Comparison of ENCODE assay signal across 23 cellular contexts in the genomic region with DNA sequence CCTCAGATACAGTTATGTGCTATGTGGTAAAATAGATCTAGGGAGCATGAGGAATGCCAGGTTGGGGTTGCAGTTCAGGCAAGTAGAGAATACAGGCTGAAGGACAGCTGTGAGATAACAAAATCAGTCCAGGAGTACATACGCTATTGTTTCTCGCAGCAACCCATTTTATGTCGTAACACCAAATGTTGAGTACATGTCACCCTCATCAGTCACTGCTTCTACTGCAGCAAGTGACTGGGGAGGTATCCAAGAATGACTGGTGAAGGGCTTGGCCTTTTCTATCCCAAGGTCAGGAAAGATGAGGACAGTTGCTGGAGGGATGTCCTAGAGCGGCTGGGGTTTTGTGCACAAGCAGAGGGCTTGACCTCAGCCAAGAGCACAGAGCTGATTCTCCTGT.
DNase-seq lines count a peak whose midpoint lies in the region; ATAC-seq, FAIRE-seq and TF ChIP-seq lines count a peak whose summit lies in the region.
"Had no signal": no experiment of that assay in that cellular context is flagged by ENCODE, and none has a peak within 500 bp of the region (broad histone marks: within the 10 kb centered on the region; RNA-seq: fewer than 3 reads in every experiment).

No MANE protein-coding gene starts in this region.

- H2BK5ac ChIP-seq in H1 (ENCODE audit: low read depth, low read length): no peak overlapping the region

- peak overlapping the region; percentile 58 for H2BK120ac ChIP-seq in H1 (replicated peaks; ENCODE audit: low read depth, low read length)

- TF ChIP-seq RAD21 in H1 (IDR thresholded peaks at IDR 0.05 in 1 of 2, conservative IDR thresholded peaks at IDR 0.05 in 1 of 2; ENCODE audit: low read depth in 2 of 2, low read length in 2 of 2): no peak

- no peak overlapping the region for H2AFZ ChIP-seq in H1 (ENCODE audit: low read length)
- no peak overlapping the region for H2AFZ ChIP-seq in PC-3 (ENCODE audit: low read length)

- no peaks in the 10 kb centered on the region for H3F3A ChIP-seq in PC-3 (ENCODE audit: low read length, unreplicated experiment)

- H3K4me3 Mint-ChIP-seq in Caco-2 (ENCODE audit: unreplicated experiment): no peak overlapping the region
- H3K4me3 Mint-ChIP-seq: activated naive CD4-positive, alpha-beta T cell treated with anti-CD3 and anti-CD28 coated beads, Interleukin-2, amount 50 U/mL, for 24 hours; natural killer cell treated with Interleukin-12 subunit alpha and Interleukin-12 subunit beta and Interleukin-15 and Interleukin-18, amount 100 ng/mL, for 72 hours had no signal

- H3K4me1 ChIP-seq in Caco-2: no peaks in the 10 kb centered on the region
- peaks cover 0 to 27% (median 11%) of the 10 kb centered on the region in 4 experiments; a peak in 4 of 7 replicates for H3K4me1 ChIP-seq in H1 (replicated peaks in 1 of 4; ENCODE audit: control insufficient read depth in 3 of 4, insufficient read depth in 4 of 4, low read length in 3 of 4)
- peaks cover 10% of the 10 kb centered on the region for H3K4me1 ChIP-seq in lower lobe of right lung
- peaks cover 73 to 75% of the 10 kb centered on the region in 2 donors for H3K4me1 ChIP-seq in gastrocnemius medialis
- peaks cover 11% of the 10 kb centered on the region; the same call in 1 of the 2 replicates for H3K4me1 ChIP-seq in PC-3 (ENCODE audit: insufficient read depth, low read length)

- H4K8ac ChIP-seq in H1 (ENCODE audit: extremely low read depth, insufficient read depth, low read length): no peak overlapping the region

- intact Hi-C loops in Caco-2 (cut with micrococcal nuclease; ENCODE audit: unreplicated experiment) (no loop called here), lower lobe of right lung (cut with DNase I) (no loop called here), gastrocnemius medialis (cut with DNase I; ENCODE audit: low total_unique reads) (loop anchor here (2.0 kb wide), 1 partner anchor 49 kb away; no protein-coding TSS in a partner anchor), PC-3 (cut with micrococcal nuclease) (loop anchor here (10.0 kb wide), 2 partner anchors 77 to 143 kb away; no protein-coding TSS in a partner anchor)

- no peaks in the 10 kb centered on the region for H3K79me1 ChIP-seq in H1 (ENCODE audit: low read depth, low read length)

- no peaks in the 10 kb centered on the region; the same call in 1 of the 2 replicates for H3K23me2 ChIP-seq in H1 (ENCODE audit: low read depth, low read length)

- no peak for DNase-seq in Caco-2
- DNase-seq in H1 (ENCODE audit: low read depth in 1 of 2, low spot score in 2 of 2): no peak
- DNase-seq in lower lobe of right lung: no peak
- peak in 1 of 2 donors; percentile 51 for DNase-seq in gastrocnemius medialis
- DNase-seq in AG08396 (ENCODE audit: low spot score): no peak
- DNase-seq in PC-3: no peak
- DNase-seq in NCI-H1092 treated with DMSO at 0.1 percent for 48 hours (lab: John Stamatoyannopoulos, UW): no peak
- DNase-seq in stimulated activated CD4-positive, alpha-beta T cell treated with anti-CD3 and anti-CD28 coated beads, Interleukin-4, amount 100 ng/mL, for 4 hours: no peak
- DNase-seq: activated CD4-positive, alpha-beta T cell treated with anti-CD3 and anti-CD28 coated beads for 48 hours; DMS79 treated with DMSO at 0.1 percent for 48 hours; effector CD8-positive, alpha-beta T cell; foreskin fibroblast; NCI-H2081 treated with DMSO at 0.1 percent for 48 hours; NCI-H526; right lobe of liver; stimulated activated CD4-positive, alpha-beta T cell treated with anti-CD3 and anti-CD28 coated beads, Interleukin-2, amount 100 ng/mL, for 48 hours; stimulated activated CD8-positive, alpha-beta memory T cell treated with anti-CD3 and anti-CD28 coated beads, Interleukin-4, amount 100 ng/mL, for 48 hours had no signal

- H3K56ac ChIP-seq in H1 (replicated peaks; ENCODE audit: insufficient read length, low read depth, low read length): no peak overlapping the region

- no peak overlapping the region for H4K5ac ChIP-seq in H1 (ENCODE audit: insufficient read length, low read depth, low read length)

- no peak overlapping the region; the same call in 1 of the 2 replicates for H2BK12ac ChIP-seq in H1 (ENCODE audit: low read depth, low read length)

- TF ChIP-seq CTCF in Caco-2 (IDR thresholded peaks at IDR 0.05; ENCODE audit: insufficient read depth in 1 of 2, low read depth in 1 of 2, low read length in 1 of 2, severe bottlenecking in 1 of 2, unreplicated experiment in 1 of 2) (no peak), H1 (IDR thresholded peaks at IDR 0.05; ENCODE audit: control extremely low read depth in 1 of 3, insufficient read depth in 1 of 3, low read depth in 1 of 3, low read length in 3 of 3) (no peak), lower lobe of right lung (IDR thresholded peaks at IDR 0.05) (no peak), gastrocnemius medialis (IDR thresholded peaks at IDR 0.05 in 4 of 5, conservative IDR thresholded peaks at IDR 0.05 in 1 of 5) (no peak), PC-3 (conservative IDR thresholded peaks at IDR 0.05; ENCODE audit: low read depth, low read length) (no peak)

- TF ChIP-seq POLR2A in H1 (IDR thresholded peaks at IDR 0.05; ENCODE audit: control extremely low read depth in 1 of 2, low read depth in 2 of 2, low read length in 2 of 2): no peak
- no peak for TF ChIP-seq POLR2A in gastrocnemius medialis (IDR thresholded peaks at IDR 0.05)

- in situ Hi-C loops in gastrocnemius medialis (cut with MboI; ENCODE audit: low sequenced_read_pairs in 4 of 4): loop anchor here in 1 of 4 donors (10.0 kb wide), 1 partner anchor 123 kb away; no protein-coding TSS in a partner anchor

- H3K27me3 ChIP-seq in Caco-2 (replicated peaks; ENCODE audit: control insufficient read depth, insufficient read depth, low read length) (no peaks in the 10 kb centered on the region), H1 (replicated peaks in 1 of 4; ENCODE audit: control insufficient read depth in 3 of 4, extremely low read depth in 1 of 4, insufficient read depth in 3 of 4, low read length in 3 of 4) (no peaks in the 10 kb centered on the region; a peak in 2 of 7 replicates), lower lobe of right lung (ENCODE audit: low read depth) (peaks cover 5% of the 10 kb centered on the region), gastrocnemius medialis (no peaks in the 10 kb centered on the region), PC-3 (ENCODE audit: low read length) (no peaks in the 10 kb centered on the region)
- H3K27me3 ChIP-seq: right lobe of liver had no signal

- H3K4me2 ChIP-seq in H1 (ENCODE audit: insufficient read depth in 1 of 2, low read depth in 2 of 2, low read length in 2 of 2) (no peak overlapping the region), PC-3 (ENCODE audit: low read length) (no peak overlapping the region)

- no peak overlapping the region for H3K4me3 ChIP-seq in Caco-2 (ENCODE audit: low read depth, low read length)
- H3K4me3 ChIP-seq in H1 (ENCODE audit: extremely low read depth in 1 of 4, insufficient read depth in 2 of 4, low read depth in 3 of 4, low read length in 4 of 4): no peak overlapping the region
- no peak overlapping the region for H3K4me3 ChIP-seq in lower lobe of right lung
- no peak overlapping the region for H3K4me3 ChIP-seq in gastrocnemius medialis
- H3K4me3 ChIP-seq in PC-3 (ENCODE audit: low read length): no peak overlapping the region
- H3K4me3 ChIP-seq: right lobe of liver, SK-N-MC had no signal

- no peaks in the 10 kb centered on the region for H3K9me2 ChIP-seq in PC-3 (replicated peaks; ENCODE audit: low read length)

- H3K23ac ChIP-seq in H1 (ENCODE audit: insufficient read length): no peak overlapping the region

- H3K9me3 Mint-ChIP-seq in Caco-2 (ENCODE audit: unreplicated experiment): no peaks in the 10 kb centered on the region
- H3K9me3 Mint-ChIP-seq: activated naive CD4-positive, alpha-beta T cell treated with anti-CD3 and anti-CD28 coated beads, Interleukin-2, amount 50 U/mL, for 24 hours; natural killer cell treated with Interleukin-12 subunit alpha and Interleukin-12 subunit beta and Interleukin-15 and Interleukin-18, amount 100 ng/mL, for 72 hours had no signal

- BruUV-seq in Caco-2 (replicated peaks; lab: Mats Ljungman, UMichigan) (no TSS peak), PC-3 (replicated peaks; lab: Mats Ljungman, UMichigan) (no TSS peak)

- H3K27me3 Mint-ChIP-seq in Caco-2 (ENCODE audit: insufficient read depth, unreplicated experiment): no peaks in the 10 kb centered on the region

- H3K4ac ChIP-seq in H1 (replicated peaks; ENCODE audit: insufficient read length, low read depth, low read length): no peak overlapping the region

- peak overlapping the region; percentile 41 for H4K91ac ChIP-seq in H1 (replicated peaks; ENCODE audit: insufficient read length, low read length)

- peaks cover 0 to 2% of the 10 kb centered on the region in 2 experiments for H4K20me1 ChIP-seq in H1 (replicated peaks in 1 of 2; ENCODE audit: control insufficient read depth in 1 of 2, insufficient read depth in 2 of 2, low read length in 2 of 2)
- peaks cover 10% of the 10 kb centered on the region; the same call in 1 of the 2 replicates for H4K20me1 ChIP-seq in PC-3 (ENCODE audit: low read length)

- peaks cover 6% of the 10 kb centered on the region for H3K4me1 Mint-ChIP-seq in Caco-2 (ENCODE audit: low read depth, unreplicated experiment)
- H3K4me1 Mint-ChIP-seq: activated naive CD4-positive, alpha-beta T cell treated with anti-CD3 and anti-CD28 coated beads, Interleukin-2, amount 50 U/mL, for 24 hours had no signal

- peak overlapping the region; percentile 38 for H3K27ac Mint-ChIP-seq in Caco-2 (ENCODE audit: unreplicated experiment)
- H3K27ac Mint-ChIP-seq: activated naive CD4-positive, alpha-beta T cell treated with anti-CD3 and anti-CD28 coated beads, Interleukin-2, amount 50 U/mL, for 24 hours; natural killer cell treated with Interleukin-12 subunit alpha and Interleukin-12 subunit beta and Interleukin-15 and Interleukin-18, amount 100 ng/mL, for 72 hours had no signal

- POLR2A ChIA-PET in Caco-2 (lab: Charles Lee): no interaction called here
- POLR2A ChIA-PET in H1 (lab: Charles Lee; ENCODE audit: partially characterized antibody): interaction anchor here (0.8 to 2.4 kb wide), 6 partner anchors 9 to 75 kb away, joined by 3 to 11 read pairs (median 3); no protein-coding TSS in a partner anchor
- POLR2A ChIA-PET in PC-3 (lab: Charles Lee; ENCODE audit: unreplicated experiment): no interaction called here

- H3K14ac ChIP-seq in H1 (ENCODE audit: insufficient read length): no peak overlapping the region

- peak overlapping the region; percentile 14; the same call in 1 of the 2 replicates for H3K18ac ChIP-seq in H1 (ENCODE audit: extremely low read depth, low read length)

- peak overlapping the region; percentile 92 for H2BK15ac ChIP-seq in H1 (ENCODE audit: low read length)

- CTCF ChIA-PET in Caco-2 (lab: Charles Lee): interaction anchor here (0.7 kb wide), 1 partner anchor 1189 kb away, joined by 3 read pairs; the partner anchor contains the start of gene MFAP3L
- CTCF ChIA-PET in H1 (lab: Charles Lee; ENCODE audit: partially characterized antibody): interaction anchor here (0.7 to 1.7 kb wide), 6 partner anchors 9 to 113 kb away, joined by 3 to 6 read pairs (median 3); no protein-coding TSS in a partner anchor
- CTCF ChIA-PET in PC-3 (lab: Charles Lee): interaction anchor here (0.6 kb wide), 1 partner anchor 122 kb away, joined by 3 read pairs; no protein-coding TSS in a partner anchor

- H2AK5ac ChIP-seq in H1 (ENCODE audit: low read depth, low read length): peak overlapping the region; percentile 79

- TF ChIP-seq EP300 in H1 (IDR thresholded peaks at IDR 0.05; ENCODE audit: borderline replicate concordance in 1 of 2, low read depth in 2 of 2, low read length in 2 of 2): no peak

- no peak for FAIRE-seq in H1 (lab: Jason Lieb, UNC)
- FAIRE-seq: A204.1, HepG2 had no signal

- H2BK20ac ChIP-seq in H1 (ENCODE audit: low read length): peak overlapping the region; percentile 0; the same call in 1 of the 2 replicates

- H3K9me3 ChIP-seq in Caco-2 (no peaks in the 10 kb centered on the region), H1 (ENCODE audit: insufficient read depth in 2 of 2, low read depth in 1 of 2, low read length in 1 of 2) (no peaks in the 10 kb centered on the region; a peak in 1 of 4 replicates), lower lobe of right lung (no peaks in the 10 kb centered on the region), gastrocnemius medialis (no peaks in the 10 kb centered on the region), PC-3 (ENCODE audit: low read length) (no peaks in the 10 kb centered on the region)
- H3K9me3 ChIP-seq: right lobe of liver had no signal

- peak overlapping the region; percentile 10; the same call in 1 of the 2 replicates for H3K27ac ChIP-seq in H1 (ENCODE audit: low read depth, low read length)
- H3K27ac ChIP-seq in lower lobe of right lung: peak overlapping the region; percentile 49
- H3K27ac ChIP-seq in gastrocnemius medialis: peak overlapping the region; percentile 71 to 87 (median 76)
- no peak overlapping the region for H3K27ac ChIP-seq in PC-3 (ENCODE audit: low read length)
- H3K27ac ChIP-seq: C4-2B, right lobe of liver, SK-N-MC had no signal

- no peaks in the 10 kb centered on the region for H3K36me3 ChIP-seq in Caco-2 (ENCODE audit: control insufficient read depth, insufficient read depth, low read length)
- H3K36me3 ChIP-seq in H1 (ENCODE audit: control insufficient read depth in 2 of 4, insufficient read depth in 4 of 4, low read length in 3 of 4): 0 out of 8 replicates have a peak, but pooled peaks cover 0 to 5% (median 0%) of the 10 kb centered on the region in 4 experiments
- no peaks in the 10 kb centered on the region for H3K36me3 ChIP-seq in lower lobe of right lung
- H3K36me3 ChIP-seq in gastrocnemius medialis: no peaks in the 10 kb centered on the region
- H3K36me3 ChIP-seq in PC-3 (ENCODE audit: low read depth, low read length): no peaks in the 10 kb centered on the region; the same call in 1 of the 2 replicates
- H3K36me3 ChIP-seq: right lobe of liver had no signal

- H3K9ac ChIP-seq in H1 (replicated peaks in 1 of 4; ENCODE audit: extremely low read depth in 1 of 4, low read depth in 3 of 4, low read length in 3 of 4) (no peak overlapping the region), PC-3 (ENCODE audit: low read length) (no peak overlapping the region)

- ATAC-seq in lower lobe of right lung (peak; percentile 11 to 20), gastrocnemius medialis (peak; percentile 58 to 60), PC-3 (no peak)
- ATAC-seq: HepG2; natural killer cell treated with Interleukin-12 subunit alpha and Interleukin-12 subunit beta and Interleukin-15 and Interleukin-18, amount 100 ng/mL, for 72 hours; right lobe of liver had no signal

- H3K36me3 Mint-ChIP-seq in Caco-2 (ENCODE audit: insufficient read depth, unreplicated experiment): peaks cover 16% of the 10 kb centered on the region
- H3K36me3 Mint-ChIP-seq: activated naive CD4-positive, alpha-beta T cell treated with anti-CD3 and anti-CD28 coated beads, Interleukin-2, amount 50 U/mL, for 24 hours; natural killer cell treated with Interleukin-12 subunit alpha and Interleukin-12 subunit beta and Interleukin-15 and Interleukin-18, amount 100 ng/mL, for 72 hours had no signal

- H3K79me2 ChIP-seq in H1 (ENCODE audit: control insufficient read depth in 1 of 2, insufficient read depth in 2 of 2, low read length in 2 of 2) (peaks cover 0 to 56% of the 10 kb centered on the region in 2 experiments; a peak in 2 of 4 replicates), PC-3 (ENCODE audit: low read length) (peaks cover 94% of the 10 kb centered on the region)

- 93% methylated on average over 4 of the region's 4 CpGs; no CpG with 5 or more reads in 1 of the 2 experiments for WGBS in H1 (ENCODE audit: extremely low coverage in 1 of 2, insufficient coverage in 1 of 2, insufficient read length in 1 of 2, insufficient replicate concordance in 2 of 2, low coverage in 1 of 2, low lambda C conversion rate in 2 of 2, missing lambda C conversion rate in 1 of 2), 2 experiments

Comparison
In these comparisons a context has a peak if more than half of its experiments do, and no peak if none do; other contexts are left out.
1. intact Hi-C loops: an anchor here in gastrocnemius medialis (2.0 kb wide) and PC-3 (10.0 kb wide); none called in Caco-2 and lower lobe of right lung.